8 cellular contexts compared by ENCODE assay signal in the genomic region with DNA sequence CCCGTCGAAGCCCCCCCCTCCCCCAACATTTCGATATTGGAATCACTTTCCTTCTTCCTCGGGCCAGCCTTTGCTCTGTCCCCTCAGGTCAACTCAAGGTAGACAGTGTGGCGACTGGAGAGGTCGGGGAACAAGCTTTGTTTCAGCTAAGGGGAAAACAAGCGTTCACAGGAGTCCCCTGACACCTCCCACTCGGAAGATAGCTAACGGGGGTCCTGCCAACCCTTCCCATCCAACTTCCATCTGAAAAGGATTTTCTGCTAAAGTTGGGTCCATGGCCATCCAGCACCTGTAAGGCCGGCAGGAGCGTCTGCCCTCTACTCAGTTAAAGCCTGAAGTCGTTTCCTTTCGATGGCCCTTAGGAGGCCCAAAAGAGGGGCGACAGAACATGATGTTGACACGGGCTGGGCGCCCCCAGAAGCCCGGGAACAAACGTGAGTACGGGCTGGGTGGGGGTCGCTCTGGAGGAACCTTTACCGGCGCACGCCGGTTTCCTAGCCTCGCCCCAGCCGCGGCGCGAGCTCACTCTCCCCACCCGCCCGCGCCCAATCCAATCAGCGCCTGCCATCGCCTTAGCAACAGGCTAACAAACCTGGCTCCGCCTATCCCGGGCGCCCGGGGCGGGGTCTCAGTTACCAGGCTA. TPM values are rescaled to one million over a fixed set of nuclear protein-coding genes. Genes with fewer than 3 reads are reported as not detected.
DNase-seq lines count a peak whose midpoint lies in the region; ATAC-seq and TF ChIP-seq lines count a peak whose summit lies in the region.

No MANE protein-coding gene starts in this region.

- H3K27me3 Mint-ChIP-seq in activated CD8-positive, alpha-beta T cell treated with anti-CD3 and anti-CD28 coated beads for 36 hours = no peaks in the 10 kb centered on the region

- ATAC-seq in GM19455 (IDR thresholded peaks at IDR 0.05; ENCODE audit: unreplicated experiment) (peak; percentile 48), HG03575 (IDR thresholded peaks at IDR 0.05; ENCODE audit: extremely low read depth, insufficient number of reproducible peaks, low FRiP score, unreplicated experiment) (peak; percentile 27), lung (ENCODE audit: insufficient read depth, low FRiP score) (peak; percentile 81)
- peak; percentile 60 for ATAC-seq in activated CD8-positive, alpha-beta T cell treated with anti-CD3 and anti-CD28 coated beads for 36 hours

- TF ChIP-seq CTCF in activated CD8-positive, alpha-beta T cell treated with anti-CD3 and anti-CD28 coated beads for 36 hours (IDR thresholded peaks at IDR 0.05) = no peak
- TF ChIP-seq CTCF in lung (IDR thresholded peaks at IDR 0.05; ENCODE audit: control extremely low read depth, extremely low read depth) = no peak

- H3K27ac ChIP-seq in lung (ENCODE audit: low read depth in 1 of 2, low read length in 1 of 2) = peak overlapping the region; percentile 93 to 98

- peak overlapping the region; percentile 93 for H3K4me3 Mint-ChIP-seq in activated CD8-positive, alpha-beta T cell treated with anti-CD3 and anti-CD28 coated beads for 36 hours

- CTCF ChIA-PET in activated CD8-positive, alpha-beta T cell treated with anti-CD3 and anti-CD28 coated beads for 36 hours (lab: Charles Lee) = interaction anchor here (1.1 to 2.2 kb wide), 4 partner anchors 67 to 161 kb away, joined by 4 to 15 read pairs (median 6); no protein-coding TSS in a partner anchor

- H3K27ac Mint-ChIP-seq in activated CD8-positive, alpha-beta T cell treated with anti-CD3 and anti-CD28 coated beads for 36 hours = peak overlapping the region; percentile 98

- intact Hi-C loops in activated CD8-positive, alpha-beta T cell treated with anti-CD3 and anti-CD28 coated beads for 36 hours (cut with micrococcal nuclease) = loop anchor here (5.0 to 10.0 kb wide), 3 partner anchors 218 to 516 kb away; no protein-coding TSS in a partner anchor

- POLR2A ChIA-PET in activated CD8-positive, alpha-beta T cell treated with anti-CD3 and anti-CD28 coated beads for 36 hours (lab: Charles Lee) = interaction anchor here (0.5 to 2.2 kb wide), 13 partner anchors 9 to 213 kb away, joined by 3 to 25 read pairs (median 4); no protein-coding TSS in a partner anchor

- no peaks in the 10 kb centered on the region for H3K9me3 ChIP-seq in lung (ENCODE audit: control insufficient read depth in 2 of 2, insufficient read depth in 1 of 2, low read length in 1 of 2)

- H3K4me1 ChIP-seq in lung (ENCODE audit: control insufficient read depth in 2 of 2, insufficient read depth in 2 of 2, low read length in 2 of 2) = peaks cover 0 to 1% of the 10 kb centered on the region in 2 donors

- H3K4me3 ChIP-seq in lung = peak overlapping the region; percentile 80

- H3K4me1 Mint-ChIP-seq in activated CD8-positive, alpha-beta T cell treated with anti-CD3 and anti-CD28 coated beads for 36 hours (ENCODE audit: low read depth) = peaks cover 29% of the 10 kb centered on the region

- no peaks in the 10 kb centered on the region for H3K27me3 ChIP-seq in lung (ENCODE audit: control insufficient read depth, insufficient read depth)

- no peaks in the 10 kb centered on the region for H3K9me3 Mint-ChIP-seq in activated CD8-positive, alpha-beta T cell treated with anti-CD3 and anti-CD28 coated beads for 36 hours

- WGBS in lung, 2 donors = 0% methylated on average over 39 of the region's 39 CpGs

- peak; percentile 99 for DNase-seq in CD1c-positive myeloid dendritic cell (ENCODE audit: extremely low spot score)
- peak; percentile 97 for DNase-seq in NCI-H82 (lab: John Stamatoyannopoulos, UW)
- DNase-seq in activated CD8-positive, alpha-beta T cell treated with anti-CD3 and anti-CD28 coated beads for 36 hours = peak; percentile 99
- peak; percentile 99 for DNase-seq in ecto neural progenitor cell (ENCODE audit: low spot score)
- peak; percentile 99 for DNase-seq in lung (ENCODE audit: low spot score)
- DNase-seq in stimulated activated CD4-positive, alpha-beta T cell treated with anti-CD3 and anti-CD28 coated beads, TNF-alpha, amount 100 ng/mL, for 1 hour (ENCODE audit: low read depth in 3 of 3, low spot score in 1 of 3) = peak; percentile 92 to 96 (median 92)

- no peaks in the 10 kb centered on the region for H3K36me3 ChIP-seq in lung (ENCODE audit: control insufficient read depth in 2 of 2, insufficient read depth in 2 of 2, low read length in 2 of 2)

- H3K36me3 Mint-ChIP-seq in activated CD8-positive, alpha-beta T cell treated with anti-CD3 and anti-CD28 coated beads for 36 hours (ENCODE audit: low read depth) = peaks cover 38% of the 10 kb centered on the region

RNA-seq across cellular contexts. Expression of a gene that starts 2.5 kb away (rescaled TPM):
- 10 to 100 TPM; 35.4 to 39.2 TPM for total RNA-seq in activated CD8-positive, alpha-beta T cell treated with anti-CD3 and anti-CD28 coated beads for 36 hours
- total RNA-seq in lung = 100 to 1,000 TPM in 1 of 2 donors, 10 to 100 TPM in 1; 98.5 to 455 TPM
- polyA plus RNA-seq in lung = 10 to 100 TPM; 26.0 to 56.1 TPM

Comparison
In these comparisons a context has a peak if more than half of its experiments do, and no peak if none do; other contexts are left out.
1. Peak in every context shown above with its lines: DNase-seq, ATAC-seq, H3K4me3 ChIP-seq and H3K27ac ChIP-seq.
2. ATAC-seq: peak in every context shown above with its lines; median percentile 81 in lung; 60 in activated CD8-positive, alpha-beta T cell treated with anti-CD3 and anti-CD28 coated beads for 36 hours; 48 in GM19455; 27 in HG03575.